1 cellular context compared by ENCODE assay signal in genomic region chr14:103130965-103131364, GRCh38.
A peak's percentile ranks its signal among the peaks of the same experiment; 100 is the strongest.
TF ChIP-seq lines count a peak whose summit lies in the region.

No MANE protein-coding gene starts in this region.

TF ChIP-seq in HEK293, 187 proteins besides CTCF, POLR2A, EP300 and RAD21 (continued from another document and continues in another):
- TF ChIP-seq ZFP37 (tag by site-specific recombination; IDR thresholded peaks at IDR 0.05) (no peak), ZNF16 (tag by site-specific recombination; IDR thresholded peaks at IDR 0.05; ENCODE audit: low read depth) (no peak), ZNF561 (tag by site-specific recombination; IDR thresholded peaks at IDR 0.05; ENCODE audit: borderline replicate concordance) (peak; percentile 84; the same call in 1 of the 2 replicates), SP7 (tag by site-specific recombination; IDR thresholded peaks at IDR 0.05) (0 out of 2 replicates have a peak, but pooled peaks have one; percentile 21), ZNF140 (tag by site-specific recombination; IDR thresholded peaks at IDR 0.05) (no peak), ZNF670 (tag by site-specific recombination; IDR thresholded peaks at IDR 0.05; ENCODE audit: low read depth) (no peak), ZNF157 (tag by site-specific recombination; IDR thresholded peaks at IDR 0.05) (no peak), ZNF596 (tag by site-specific recombination; IDR thresholded peaks at IDR 0.05) (no peak), ZNF830 (tag by site-specific recombination; IDR thresholded peaks at IDR 0.05; ENCODE audit: low read depth) (no peak), ZNF335 (tag by site-specific recombination; conservative IDR thresholded peaks at IDR 0.05) (peak; percentile 68), IKZF3 (tag by site-specific recombination; IDR thresholded peaks at IDR 0.05) (0 out of 2 replicates have a peak, but pooled peaks have one; percentile 29), ZNF214 (tag by site-specific recombination; IDR thresholded peaks at IDR 0.05; ENCODE audit: borderline replicate concordance) (no peak), ZFP69B (tag by site-specific recombination; IDR thresholded peaks at IDR 0.05) (0 out of 2 replicates have a peak, but pooled peaks have one; percentile 15), OSR2 (tag by site-specific recombination; IDR thresholded peaks at IDR 0.05) (peak; percentile 67), ZNF654 (tag by site-specific recombination; IDR thresholded peaks at IDR 0.05; ENCODE audit: low read depth) (no peak), YY1 (tag by site-specific recombination; IDR thresholded peaks at IDR 0.05) (no peak), INSM2 (tag by site-specific recombination; IDR thresholded peaks at IDR 0.05) (no peak), ZNF785 (tag by site-specific recombination; IDR thresholded peaks at IDR 0.05) (no peak), ZNF600 (tag by site-specific recombination; IDR thresholded peaks at IDR 0.05) (no peak; the same call in 1 of the 2 replicates), ZNF76 (tag by site-specific recombination; IDR thresholded peaks at IDR 0.05; ENCODE audit: borderline replicate concordance, low read depth) (no peak), SP2 (tag by site-specific recombination; IDR thresholded peaks at IDR 0.05) (peak; percentile 66), ZNF354C (tag by site-specific recombination; IDR thresholded peaks at IDR 0.05; ENCODE audit: borderline replicate concordance, low read depth) (no peak), ZNF529 (tag by site-specific recombination; IDR thresholded peaks at IDR 0.05; ENCODE audit: insufficient replicate concordance) (no peak), ZNF398 (tag by site-specific recombination; IDR thresholded peaks at IDR 0.05) (peak; percentile 97), ZSCAN23 (tag by site-specific recombination; IDR thresholded peaks at IDR 0.05) (no peak), ZNF449 (tag by site-specific recombination; IDR thresholded peaks at IDR 0.05) (no peak), ZNF843 (tag by site-specific recombination; IDR thresholded peaks at IDR 0.05) (no peak), ZNF488 (tag by site-specific recombination; IDR thresholded peaks at IDR 0.05) (no peak), PRDM2 (tag by site-specific recombination; IDR thresholded peaks at IDR 0.05; ENCODE audit: borderline replicate concordance) (no peak), SCRT1 (tag by site-specific recombination; IDR thresholded peaks at IDR 0.05; ENCODE audit: borderline replicate concordance) (peak; percentile 60; the same call in 1 of the 2 replicates), ZNF324 (tag by site-specific recombination; IDR thresholded peaks at IDR 0.05) (no peak), WT1 (tag by site-specific recombination; IDR thresholded peaks at IDR 0.05) (peak; percentile 80), ZNF280D (tag by site-specific recombination; IDR thresholded peaks at IDR 0.05) (no peak), ZNF18 (tag by site-specific recombination; IDR thresholded peaks at IDR 0.05) (peak; percentile 86), ZNF501 (tag by site-specific recombination; IDR thresholded peaks at IDR 0.05) (no peak), ZBTB10 (tag by site-specific recombination; IDR thresholded peaks at IDR 0.05) (0 out of 2 replicates have a peak, but pooled peaks have one; percentile 18), ZNF580 (tag by site-specific recombination; IDR thresholded peaks at IDR 0.05) (no peak), ZNF677 (tag by site-specific recombination; IDR thresholded peaks at IDR 0.05) (no peak), ZNF362 (tag by site-specific recombination; IDR thresholded peaks at IDR 0.05) (no peak)
